21 cellular contexts compared by ENCODE assay signal in genomic region chr3:129505341-129505740, GRCh38. TPM values are rescaled to one million over a fixed set of nuclear protein-coding genes. Genes with fewer than 3 reads are reported as not detected.
DNase-seq lines count a peak whose midpoint lies in the region; ATAC-seq and TF ChIP-seq lines count a peak whose summit lies in the region.
"Had no signal": no experiment of that assay in that cellular context is flagged by ENCODE, and none has a peak within 500 bp of the region (broad histone marks: within the 10 kb centered on the region; RNA-seq: fewer than 3 reads in every experiment).

No MANE protein-coding gene starts in this region.

- H3K27ac ChIP-seq in BLaER1 treated with 17β-estradiol and CSF1 and Interleukin-3, amounts not matched to agents 10 nM and 100 nM = no peak overlapping the region
- peak overlapping the region; percentile 44; the same call in 1 of the 2 replicates for H3K27ac ChIP-seq in MM.1S (ENCODE audit: low read length)
- no peak overlapping the region for H3K27ac ChIP-seq in Karpas-422 (ENCODE audit: low read length)
- H3K27ac ChIP-seq: esophagus muscularis mucosa, neural progenitor cell, suprapubic skin had no signal

- H2AFZ ChIP-seq in MM.1S (ENCODE audit: low read length) = no peak overlapping the region
- H2AFZ ChIP-seq in Karpas-422 (ENCODE audit: low read length) = no peak overlapping the region
- H2AFZ ChIP-seq: neural progenitor cell had no signal

- no peaks in the 10 kb centered on the region for H3K9me3 ChIP-seq in BLaER1 treated with 17β-estradiol and CSF1 and Interleukin-3, amounts not matched to agents 10 nM and 100 nM (replicated peaks in 1 of 11)
- H3K9me3 ChIP-seq in MM.1S (replicated peaks; ENCODE audit: insufficient read depth, low read length) (no peaks in the 10 kb centered on the region), Karpas-422 (ENCODE audit: low read length) (no peaks in the 10 kb centered on the region)
- H3K9me3 ChIP-seq: esophagus muscularis mucosa, suprapubic skin had no signal

- H3K79me2 ChIP-seq in MM.1S (ENCODE audit: low read length) (no peaks in the 10 kb centered on the region), Karpas-422 (ENCODE audit: low read length) (no peaks in the 10 kb centered on the region)

- ATAC-seq in GM19467 (IDR thresholded peaks at IDR 0.05; ENCODE audit: unreplicated experiment) = no peak
- ATAC-seq: CD8-positive, alpha-beta T cell; left colon had no signal

- peaks cover 13 to 59% (median 34%) of the 10 kb centered on the region in 11 experiments; a peak in 18 of 22 replicates for H3K36me3 ChIP-seq in BLaER1 treated with 17β-estradiol and CSF1 and Interleukin-3, amounts not matched to agents 10 nM and 100 nM
- H3K36me3 ChIP-seq in MM.1S (replicated peaks; ENCODE audit: insufficient read depth, low read length) = no peaks in the 10 kb centered on the region
- no peaks in the 10 kb centered on the region for H3K36me3 ChIP-seq in Karpas-422 (ENCODE audit: insufficient read depth, low read length)
- H3K36me3 ChIP-seq: neural progenitor cell had no signal

- peaks cover 17 to 55% (median 48%) of the 10 kb centered on the region in 10 experiments for H3K4me1 ChIP-seq in BLaER1 treated with 17β-estradiol and CSF1 and Interleukin-3, amounts not matched to agents 10 nM and 100 nM
- peaks cover 25% of the 10 kb centered on the region for H3K4me1 ChIP-seq in MM.1S (ENCODE audit: low read length)
- no peaks in the 10 kb centered on the region for H3K4me1 ChIP-seq in Karpas-422 (ENCODE audit: low read length)
- H3K4me1 ChIP-seq: neural progenitor cell had no signal

- no peak overlapping the region for H3K4me3 ChIP-seq in BLaER1 treated with 17β-estradiol and CSF1 and Interleukin-3, amounts not matched to agents 10 nM and 100 nM
- H3K4me3 ChIP-seq in MM.1S (ENCODE audit: low read length) (no peak overlapping the region), Karpas-422 (ENCODE audit: low read length) (no peak overlapping the region)
- H3K4me3 ChIP-seq: esophagus muscularis mucosa, neural progenitor cell, suprapubic skin had no signal

- peak overlapping the region in 7 of 11 experiments; percentile 14 to 87 (median 68); a peak in 8 of 22 replicates for H3K4me2 ChIP-seq in BLaER1 treated with 17β-estradiol and CSF1 and Interleukin-3, amounts not matched to agents 10 nM and 100 nM
- H3K4me2 ChIP-seq in MM.1S (ENCODE audit: low read depth, low read length) = no peak overlapping the region
- no peak overlapping the region for H3K4me2 ChIP-seq in Karpas-422 (ENCODE audit: low read depth, low read length, poor library complexity, severe bottlenecking)
- H3K4me2 ChIP-seq: neural progenitor cell had no signal

- no peaks in the 10 kb centered on the region for H3K9me2 ChIP-seq in MM.1S (replicated peaks; ENCODE audit: insufficient read depth, low read length)
- no peaks in the 10 kb centered on the region for H3K9me2 ChIP-seq in Karpas-422 (replicated peaks; ENCODE audit: insufficient read depth, low read length)

- H3F3A ChIP-seq in MM.1S (ENCODE audit: insufficient read depth, low read length) = 0 out of 2 replicates have a peak, but pooled peaks cover 5% of the 10 kb centered on the region

- no peaks in the 10 kb centered on the region for H4K20me1 ChIP-seq in BLaER1 treated with 17β-estradiol and CSF1 and Interleukin-3, amounts not matched to agents 10 nM and 100 nM
- H4K20me1 ChIP-seq in MM.1S (ENCODE audit: insufficient read depth, low read length) (no peaks in the 10 kb centered on the region), Karpas-422 (ENCODE audit: insufficient read depth, low read depth, low read length) (no peaks in the 10 kb centered on the region)

- H3K27me3 ChIP-seq in BLaER1 treated with 17β-estradiol and CSF1 and Interleukin-3, amounts not matched to agents 10 nM and 100 nM = no peaks in the 10 kb centered on the region
- H3K27me3 ChIP-seq in MM.1S (replicated peaks; ENCODE audit: insufficient read depth, low read length) (no peaks in the 10 kb centered on the region), Karpas-422 (ENCODE audit: low read length) (no peaks in the 10 kb centered on the region)
- H3K27me3 ChIP-seq: esophagus muscularis mucosa, neural progenitor cell, suprapubic skin had no signal

- H3K9ac ChIP-seq in BLaER1 treated with 17β-estradiol and CSF1 and Interleukin-3, amounts not matched to agents 10 nM and 100 nM = no peak overlapping the region
- H3K9ac ChIP-seq in MM.1S (ENCODE audit: low read length) (no peak overlapping the region), Karpas-422 (ENCODE audit: low read length) (no peak overlapping the region)
- H3K9ac ChIP-seq: neural progenitor cell had no signal

- no peak for DNase-seq in MM.1S
- peak; percentile 91 for DNase-seq in NCI-H2171 (lab: John Stamatoyannopoulos, UW)
- DNase-seq in cerebellar cortex (ENCODE audit: low spot score) = peak; percentile 87
- DNase-seq in activated naive CD4-positive, alpha-beta T cell treated with Interleukin-2 at 50 U/mL for 16 hours = no peak
- DNase-seq in Karpas-422 = no peak
- DNase-seq: activated CD4-positive, alpha-beta T cell treated with anti-CD3 and anti-CD28 coated beads, Interleukin-2, amount 50 U/mL, for 1 hour; activated naive CD4-positive, alpha-beta T cell; CD8-positive, alpha-beta T cell; effector memory CD4-positive, alpha-beta T cell; KBM-7; left colon; NCI-H510A treated with DMSO at 0.1 percent for 48 hours; stimulated activated CD4-positive, alpha-beta T cell treated with anti-CD3 and anti-CD28 coated beads, Interleukin-12 subunit alpha, Interleukin-12 subunit beta, amount 100 ng/mL, for 4 hours; T-helper 1 cell had no signal

- TF ChIP-seq CTCF in MM.1S (IDR thresholded peaks at IDR 0.05; ENCODE audit: low read length) = no peak

RNA-seq across cellular contexts. Expression of gene RHO, which starts 23.1 kb away (rescaled TPM):
- total RNA-seq in Karpas-422 (2014; rRNA removed; shearing (Covaris generic); ENCODE audit: low replicate concordance) = not detected in 2 replicates
- total RNA-seq: CD8-positive, alpha-beta T cell; esophagus muscularis mucosa; glomerular endothelial cell; H1; left colon; suprapubic skin had no signal

RNA-seq across cellular contexts. Expression of gene H1-8, which starts 37.6 kb away (rescaled TPM):
- total RNA-seq in Karpas-422 (2014; rRNA removed; shearing (Covaris generic); ENCODE audit: low replicate concordance) = not detected in 2 replicates
- total RNA-seq: CD8-positive, alpha-beta T cell; esophagus muscularis mucosa; glomerular endothelial cell; H1; left colon; suprapubic skin had no signal

Comparison
In these comparisons a context has a peak if more than half of its experiments do, and no peak if none do; other contexts are left out.
1. H3K4me2 ChIP-seq: peak in BLaER1 treated with 17β-estradiol and CSF1 and Interleukin-3, amounts not matched to agents 10 nM and 100 nM (7 of 11); none in MM.1S (single experiment) and Karpas-422 (single experiment).
2. DNase-seq: peak in NCI-H2171 (single experiment) and cerebellar cortex (single experiment); none in MM.1S (single experiment), activated naive CD4-positive, alpha-beta T cell treated with Interleukin-2 at 50 U/mL for 16 hours (single experiment) and Karpas-422 (single experiment).